16 cellular contexts compared by ENCODE assay signal in genomic region chr9:71737455-71737854, GRCh38. TPM values are rescaled to one million over a fixed set of nuclear protein-coding genes. Genes with fewer than 3 reads are reported as not detected.
DNase-seq lines count a peak whose midpoint lies in the region; ATAC-seq, FAIRE-seq and TF ChIP-seq lines count a peak whose summit lies in the region.
"Had no signal": no experiment of that assay in that cellular context is flagged by ENCODE, and none has a peak within 500 bp of the region (broad histone marks: within the 10 kb centered on the region; RNA-seq: fewer than 3 reads in every experiment).

No MANE protein-coding gene starts in this region.

- WGBS in A549 (ENCODE audit: missing lambda C conversion rate), result 5% methylated on average over 2 of the region's 2 CpGs

- H3K36me3 Mint-ChIP-seq in mesothelial cell of epicardium, result peaks cover 24% of the 10 kb centered on the region

- H3K27me3 ChIP-seq in MG63, result no peaks in the 10 kb centered on the region
- H3K27me3 ChIP-seq: ascending aorta had no signal

- H3K4me1 ChIP-seq in A549, result peaks cover 97% of the 10 kb centered on the region
- H3K4me1 ChIP-seq: ascending aorta had no signal

- CTCF ChIA-PET in A549 (lab: Yijun Ruan, JAX), result interaction anchor here (1.0 to 1.5 kb wide), 4 partner anchors 9 to 29 kb away, joined by 3 to 10 read pairs (median 6); no protein-coding TSS in a partner anchor

- TF ChIP-seq EP300 in A549 (IDR thresholded peaks at IDR 0.05), result no peak

- POLR2A ChIA-PET in A549 (lab: Yijun Ruan, JAX), result interaction anchor here (1.8 kb wide), 1 partner anchor 31 kb away, joined by 8 read pairs; the partner anchor contains the start of gene CEMIP2

- peak overlapping the region; percentile 39 for H3K27ac Mint-ChIP-seq in mesothelial cell of epicardium
- H3K27ac Mint-ChIP-seq: T-cell, WTC11 had no signal

- TF ChIP-seq POLR2A in A549 (IDR thresholded peaks at IDR 0.05; ENCODE audit: low read length), result no peak

- TF ChIP-seq RAD21 in A549 (conservative IDR thresholded peaks at IDR 0.05 in 1 of 2, IDR thresholded peaks at IDR 0.05 in 1 of 2), result no peak

- H3K9me3 Mint-ChIP-seq in mesothelial cell of epicardium, result no peaks in the 10 kb centered on the region
- H3K9me3 Mint-ChIP-seq: T-cell, WTC11 had no signal

- peak; percentile 7 for FAIRE-seq in A549 (lab: Jason Lieb, UNC)
- FAIRE-seq in D721Med (lab: Jason Lieb, UNC), result no peak
- FAIRE-seq: GM12891 had no signal

- H3K9me3 ChIP-seq in A549 (no peaks in the 10 kb centered on the region), MG63 (no peaks in the 10 kb centered on the region)
- H3K9me3 ChIP-seq: ascending aorta had no signal

- no peak overlapping the region for H3K4me3 Mint-ChIP-seq in mesothelial cell of epicardium
- H3K4me3 Mint-ChIP-seq: T-cell, WTC11 had no signal

- H3K36me3 ChIP-seq in MG63, result no peaks in the 10 kb centered on the region

- H3K4me3 ChIP-seq in A549 (no peak overlapping the region), MG63 (no peak overlapping the region), choroid plexus epithelial cell (ENCODE audit: low read depth, low read length) (no peak overlapping the region)
- H3K4me3 ChIP-seq: ascending aorta had no signal

- no peak for TF ChIP-seq CTCF in A549 (IDR thresholded peaks at IDR 0.05)
- TF ChIP-seq CTCF in choroid plexus epithelial cell (conservative IDR thresholded peaks at IDR 0.05; ENCODE audit: low read depth, low read length), result no peak
- TF ChIP-seq CTCF in mesothelial cell of epicardium (IDR thresholded peaks at IDR 0.05; ENCODE audit: unreplicated experiment), result no peak
- TF ChIP-seq CTCF in D721Med (IDR thresholded peaks at IDR 0.05; ENCODE audit: insufficient read depth, missing control alignments), result no peak

- no peaks in the 10 kb centered on the region for H3K27me3 Mint-ChIP-seq in mesothelial cell of epicardium (ENCODE audit: low read depth)
- H3K27me3 Mint-ChIP-seq: T-cell had no signal

- peak in 1 of 2 experiments; percentile 53; a peak in 2 of 6 replicates for ATAC-seq in A549
- ATAC-seq: stimulated activated naive CD8-positive, alpha-beta T cell treated with anti-CD3 and anti-CD28 coated beads, Interleukin-15, Interleukin-2, amounts not matched to agents 100 U/mL and 50 U/mL, for 24 hours; T-cell; WTC11 had no signal

- H3K27ac ChIP-seq in A549, result peak overlapping the region; percentile 68 to 87
- H3K27ac ChIP-seq: ascending aorta had no signal

- peak overlapping the region; percentile 59 for H3K4me2 ChIP-seq in A549

- H3K4me1 Mint-ChIP-seq in mesothelial cell of epicardium, result peaks cover 64% of the 10 kb centered on the region

- peak in 1 of 2 experiments; percentile 35 for DNase-seq in A549 (ENCODE audit: low read depth in 1 of 2, low spot score in 1 of 2)
- DNase-seq in MG63, result peak; percentile 34
- peak; percentile 36 for DNase-seq in choroid plexus epithelial cell (ENCODE audit: low read depth)
- DNase-seq in mesothelial cell of epicardium (ENCODE audit: low spot score in 2 of 2, unreplicated experiment in 2 of 2), result no peak
- DNase-seq in T-helper 1 cell, result no peak
- no peak for DNase-seq in D721Med (ENCODE audit: insufficient read length, low spot score)
- DNase-seq in NCI-H2227 (lab: John Stamatoyannopoulos, UW; ENCODE audit: unreplicated experiment), result no peak
- DNase-seq in NOMO-1 treated with dmso at 0.1 percent for 144 hours (lab: John Stamatoyannopoulos, UW; ENCODE audit: unreplicated experiment), result no peak
- DNase-seq: activated gamma-delta T cell treated with Interleukin-2 at 50 U/mL for 16 hours; NCI-H1092; stimulated activated CD4-positive, alpha-beta T cell treated with anti-CD3 and anti-CD28 coated beads, Interleukin-15, amount 100 ng/mL, for 24 hours; stimulated activated naive CD8-positive, alpha-beta T cell treated with anti-CD3 and anti-CD28 coated beads, Interleukin-15, Interleukin-2, amounts not matched to agents 100 U/mL and 50 U/mL, for 24 hours; T-cell had no signal

TF ChIP-seq in A549, 52 proteins besides CTCF, POLR2A, EP300 and RAD21:
- no peak for TF ChIP-seq SREBF2 (IDR thresholded peaks at IDR 0.05)
- TF ChIP-seq TP53 (CRISPR knock-in tag; IDR thresholded peaks at IDR 0.05), result no peak
- no peak for TF ChIP-seq CBX2 (IDR thresholded peaks at IDR 0.05; ENCODE audit: borderline replicate concordance, low read depth)
- 0 out of 2 replicates have a peak, but pooled peaks have one; percentile 5 for TF ChIP-seq JUNB (IDR thresholded peaks at IDR 0.05)
- TF ChIP-seq ZNF302 (CRISPR knock-in tag; IDR thresholded peaks at IDR 0.05), result no peak
- TF ChIP-seq NPAS2 (CRISPR knock-in tag; IDR thresholded peaks at IDR 0.05; ENCODE audit: borderline replicate concordance), result no peak
- TF ChIP-seq HOXA7 (CRISPR knock-in tag; IDR thresholded peaks at IDR 0.05), result no peak
- TF ChIP-seq FOSL2 (IDR thresholded peaks at IDR 0.05), result no peak
- peak; percentile 70 for TF ChIP-seq FOSL2 (CRISPR knock-in tag; IDR thresholded peaks at IDR 0.05)
TF ChIP-seq in A549: peak in this region for 2.

RNA-seq across cellular contexts. Expression of gene CEMIP2, which starts 30.9 kb away (rescaled TPM):
- polyA plus RNA-seq in A549 (2011; rRNA removed) (161 and 236 TPM in 2 replicates), A549 (2017; fragmentation: RNase III; extraction: RNeasy Plus Mini Kit Qiagen cat#74134 plus additional on column Dnase treatment) (136 to 158 TPM (median 146 TPM) in 3 replicates)
- polyA plus RNA-seq in A549 (2012; cell fraction: cytosol; rRNA removed), result 65.5 and 72.7 TPM in 2 replicates
- polyA plus RNA-seq in A549 (2012; cell fraction: nucleus; rRNA removed), result 146 and 156 TPM in 2 replicates
- 427 and 492 TPM in 2 replicates for polyA minus RNA-seq in A549 (2011; rRNA and poly(A)+ RNA removed)
- 0.30 and 7.8 TPM in 2 replicates for total RNA-seq in MG63 (2014; rRNA removed; shearing (Covaris generic); ENCODE audit: low replicate concordance)
- 111 to 122 TPM (median 114 TPM) in 3 replicates for total RNA-seq in mesothelial cell of epicardium

Comparison
In these comparisons a context has a peak if more than half of its experiments do, and no peak if none do; other contexts are left out.
1. DNase-seq: peak in MG63 (single experiment) and choroid plexus epithelial cell (single experiment); none in mesothelial cell of epicardium (0 of 2), T-helper 1 cell (0 of 5), D721Med (single experiment), NCI-H2227 (single experiment) and NOMO-1 treated with dmso at 0.1 percent for 144 hours (single experiment).
2. RNA of gene CEMIP2, which starts 30.9 kb away (total RNA-seq): 111 to 122 TPM in mesothelial cell of epicardium; 0.30 to 7.8 TPM in MG63; every median in the first group is over 10 times any median in the second.